Comparison of ENCODE assay signal across 8 cellular contexts in genomic region chr12:121015825-121016766, GRCh38. TPM values are rescaled to one million over a fixed set of nuclear protein-coding genes. Genes with fewer than 3 reads are reported as not detected.
DNase-seq lines count a peak whose midpoint lies in the region; ATAC-seq lines count a peak whose summit lies in the region.

TSS of gene C12orf43 (minus strand) at chr12:121016487. CDS start at chr12:121016474, 13 bp downstream.

- H3K9me3 ChIP-seq in endocrine pancreas (ENCODE audit: control insufficient read depth, low read length): no peaks in the 10 kb centered on the region

- DNase-seq in Caki2 (ENCODE audit: low read depth) (peak; percentile 80), HUDEP-2 (lab: John Stamatoyannopoulos, UW; ENCODE audit: unreplicated experiment in 76 of 76) (peak in 75 of 76 experiments; percentile 11 to 91 (median 78)), NOMO-1 treated with dmso at 0.1 percent for 144 hours (lab: John Stamatoyannopoulos, UW; ENCODE audit: unreplicated experiment) (peak; percentile 71), mesenteric fat pad (ENCODE audit: low spot score) (peak; percentile 95)
- DNase-seq in activated CD8-positive, alpha-beta memory T cell treated with anti-CD3 and anti-CD28 coated beads for 4 hours (ENCODE audit: low read depth in 2 of 2): peak; percentile 87 to 89
- peak; percentile 90 for DNase-seq in stimulated activated CD8-positive, alpha-beta memory T cell treated with anti-CD3 and anti-CD28 coated beads, Interleukin-15, amount 100 ng/mL, for 1 hour (ENCODE audit: low read depth)

- no peaks in the 10 kb centered on the region for H3K4me1 ChIP-seq in endocrine pancreas (ENCODE audit: control insufficient read depth, insufficient read depth, low read length)

- peak within 1 kb of the TSS; percentile 95 for H3K9ac ChIP-seq in endocrine pancreas (ENCODE audit: control insufficient read depth, insufficient read depth, low read length)

- H3K4me3 ChIP-seq in endocrine pancreas (ENCODE audit: control insufficient read depth, insufficient read depth, low read length): peak within 1 kb of the TSS; percentile 62

- in situ Hi-C loops in Caki2 (cut with HindIII; ENCODE audit: low pct_unique_long_range_greater_than_20kb, low sequenced_read_pairs): no loop called here

- H3K27me3 ChIP-seq in endocrine pancreas (ENCODE audit: control insufficient read depth, insufficient read depth, low read length): no peaks in the 10 kb centered on the region

- peak; percentile 96 for ATAC-seq in GM21390 (IDR thresholded peaks at IDR 0.05; ENCODE audit: unreplicated experiment)

- no peaks in the 10 kb centered on the region for H3K36me3 ChIP-seq in endocrine pancreas (ENCODE audit: control insufficient read depth, insufficient read depth, low read length)

RNA-seq across cellular contexts. Expression of gene C12orf43, which starts in this region (rescaled TPM):
- total RNA-seq in Caki2 (2014; rRNA removed; shearing (Covaris generic); ENCODE audit: low replicate concordance): 29.0 and 34.3 TPM in 2 replicates
- total RNA-seq in mesenteric fat pad: 20.5 TPM

Comparison
In these comparisons a context has a peak if more than half of its experiments do, and no peak if none do; other contexts are left out.
1. Peak in every context shown above with its lines: DNase-seq, ATAC-seq and H3K4me3 ChIP-seq.